Comparison of ENCODE assay signal across 1 cellular context in genomic region chr12:117155278-117156060, GRCh38.
A peak's percentile ranks its signal among the peaks of the same experiment; 100 is the strongest.
TF ChIP-seq lines count a peak whose summit lies in the region.

No MANE protein-coding gene starts in this region.

TF ChIP-seq in HepG2, 621 proteins besides CTCF, POLR2A, EP300 and RAD21 (continued from another document and continues in another):
- TF ChIP-seq, protein P1, sequence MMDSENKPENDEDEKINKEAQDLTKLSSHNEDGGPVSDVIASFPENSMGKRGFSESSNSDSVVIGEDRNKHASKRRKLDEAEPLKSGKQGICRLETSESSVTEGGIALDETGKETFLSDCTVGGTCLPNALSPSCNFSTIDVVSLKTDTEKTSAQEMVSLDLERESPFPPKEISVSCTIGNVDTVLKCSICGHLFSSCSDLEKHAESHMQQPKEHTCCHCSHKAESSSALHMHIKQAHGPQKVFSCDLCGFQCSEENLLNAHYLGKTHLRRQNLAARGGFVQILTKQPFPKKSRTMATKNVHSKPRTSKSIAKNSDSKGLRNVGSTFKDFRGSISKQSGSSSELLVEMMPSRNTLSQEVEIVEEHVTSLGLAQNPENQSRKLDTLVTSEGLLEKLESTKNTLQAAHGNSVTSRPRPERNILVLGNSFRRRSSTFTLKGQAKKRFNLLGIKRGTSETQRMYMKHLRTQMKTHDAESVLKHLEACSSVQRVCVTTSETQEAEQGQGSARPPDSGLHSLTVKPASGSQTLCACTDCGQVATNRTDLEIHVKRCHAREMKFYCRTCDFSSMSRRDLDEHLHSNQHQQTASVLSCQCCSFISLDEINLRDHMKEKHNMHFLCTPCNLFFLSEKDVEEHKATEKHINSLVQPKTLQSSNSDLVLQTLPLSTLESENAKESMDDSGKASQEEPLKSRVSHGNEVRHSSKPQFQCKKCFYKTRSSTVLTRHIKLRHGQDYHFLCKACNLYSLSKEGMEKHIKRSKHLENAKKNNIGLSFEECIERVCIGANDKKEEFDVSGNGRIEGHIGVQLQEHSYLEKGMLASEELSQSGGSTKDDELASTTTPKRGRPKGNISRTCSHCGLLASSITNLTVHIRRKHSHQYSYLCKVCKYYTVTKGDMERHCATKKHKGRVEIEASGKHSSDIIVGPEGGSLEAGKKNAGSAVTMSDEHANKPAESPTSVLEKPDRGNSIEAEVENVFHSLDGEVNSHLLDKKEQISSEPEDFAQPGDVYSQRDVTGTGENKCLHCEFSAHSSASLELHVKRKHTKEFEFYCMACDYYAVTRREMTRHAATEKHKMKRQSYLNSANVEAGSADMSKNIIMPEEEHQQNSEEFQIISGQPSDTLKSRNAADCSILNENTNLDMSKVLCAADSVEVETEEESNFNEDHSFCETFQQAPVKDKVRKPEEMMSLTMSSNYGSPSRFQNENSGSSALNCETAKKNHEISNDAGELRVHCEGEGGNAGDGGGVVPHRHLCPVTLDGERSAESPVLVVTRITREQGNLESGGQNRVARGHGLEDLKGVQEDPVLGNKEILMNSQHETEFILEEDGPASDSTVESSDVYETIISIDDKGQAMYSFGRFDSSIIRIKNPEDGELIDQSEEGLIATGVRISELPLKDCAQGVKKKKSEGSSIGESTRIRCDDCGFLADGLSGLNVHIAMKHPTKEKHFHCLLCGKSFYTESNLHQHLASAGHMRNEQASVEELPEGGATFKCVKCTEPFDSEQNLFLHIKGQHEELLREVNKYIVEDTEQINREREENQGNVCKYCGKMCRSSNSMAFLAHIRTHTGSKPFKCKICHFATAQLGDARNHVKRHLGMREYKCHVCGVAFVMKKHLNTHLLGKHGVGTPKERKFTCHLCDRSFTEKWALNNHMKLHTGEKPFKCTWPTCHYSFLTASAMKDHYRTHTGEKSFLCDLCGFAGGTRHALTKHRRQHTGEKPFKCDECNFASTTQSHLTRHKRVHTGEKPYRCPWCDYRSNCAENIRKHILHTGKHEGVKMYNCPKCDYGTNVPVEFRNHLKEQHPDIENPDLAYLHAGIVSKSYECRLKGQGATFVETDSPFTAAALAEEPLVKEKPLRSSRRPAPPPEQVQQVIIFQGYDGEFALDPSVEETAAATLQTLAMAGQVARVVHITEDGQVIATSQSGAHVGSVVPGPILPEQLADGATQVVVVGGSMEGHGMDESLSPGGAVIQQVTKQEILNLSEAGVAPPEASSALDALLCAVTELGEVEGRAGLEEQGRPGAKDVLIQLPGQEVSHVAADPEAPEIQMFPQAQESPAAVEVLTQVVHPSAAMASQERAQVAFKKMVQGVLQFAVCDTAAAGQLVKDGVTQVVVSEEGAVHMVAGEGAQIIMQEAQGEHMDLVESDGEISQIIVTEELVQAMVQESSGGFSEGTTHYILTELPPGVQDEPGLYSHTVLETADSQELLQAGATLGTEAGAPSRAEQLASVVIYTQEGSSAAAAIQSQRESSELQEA (CRISPR knock-in tag; IDR thresholded peaks at IDR 0.05; ENCODE audit: not compliant biosample characterization) = no peak
- TF ChIP-seq TBL1XR1 (IDR thresholded peaks at IDR 0.05; ENCODE audit: borderline replicate concordance, low read length, partially characterized antibody) (no peak), ZNF569 (CRISPR knock-in tag; IDR thresholded peaks at IDR 0.05; ENCODE audit: borderline replicate concordance) (no peak), ZNF367 (CRISPR knock-in tag; IDR thresholded peaks at IDR 0.05; ENCODE audit: borderline replicate concordance) (no peak), ZNF331 (CRISPR knock-in tag; IDR thresholded peaks at IDR 0.05) (peak; percentile 52; the same call in 1 of the 2 replicates), AFF4 (CRISPR knock-in tag; IDR thresholded peaks at IDR 0.05) (no peak), SNRNP70 (IDR thresholded peaks at IDR 0.05; ENCODE audit: low read depth, low read length) (no peak), ZKSCAN1 (IDR thresholded peaks at IDR 0.05; ENCODE audit: low read length) (no peak), ZNF788 (CRISPR knock-in tag; IDR thresholded peaks at IDR 0.05; ENCODE audit: borderline replicate concordance) (peak; percentile 80; the same call in 1 of the 2 replicates), RCOR2 (CRISPR knock-in tag; IDR thresholded peaks at IDR 0.05) (no peak), NFYC (CRISPR knock-in tag; IDR thresholded peaks at IDR 0.05) (peak; percentile 93), KIAA2018 (CRISPR knock-in tag; IDR thresholded peaks at IDR 0.05; ENCODE audit: borderline replicate concordance) (no peak), FOXP1 (IDR thresholded peaks at IDR 0.05) (no peak), FOXP1 (CRISPR knock-in tag; IDR thresholded peaks at IDR 0.05) (no peak), CC2D1A (CRISPR knock-in tag; IDR thresholded peaks at IDR 0.05) (no peak), GABPB1 (CRISPR knock-in tag; IDR thresholded peaks at IDR 0.05) (peak; percentile 85), IKZF5 (CRISPR knock-in tag; IDR thresholded peaks at IDR 0.05) (0 out of 2 replicates have a peak, but pooled peaks have one; percentile 55), ZNF12 (CRISPR knock-in tag; IDR thresholded peaks at IDR 0.05) (no peak), ZFP91 (CRISPR knock-in tag; IDR thresholded peaks at IDR 0.05; ENCODE audit: borderline replicate concordance) (peak; percentile 63; the same call in 1 of the 2 replicates), RFXAP (CRISPR knock-in tag; IDR thresholded peaks at IDR 0.05; ENCODE audit: borderline replicate concordance) (no peak), GATAD2A (CRISPR knock-in tag; IDR thresholded peaks at IDR 0.05) (peak; percentile 32; the same call in 1 of the 2 replicates), TGIF2 (CRISPR knock-in tag; IDR thresholded peaks at IDR 0.05) (0 out of 2 replicates have a peak, but pooled peaks have one; percentile 17), ZNF83 (CRISPR knock-in tag; IDR thresholded peaks at IDR 0.05; ENCODE audit: borderline replicate concordance) (0 out of 2 replicates have a peak, but pooled peaks have one; percentile 29), KAT2B (IDR thresholded peaks at IDR 0.05; ENCODE audit: borderline replicate concordance, low read depth, low read length) (no peak), THAP11 (CRISPR knock-in tag; IDR thresholded peaks at IDR 0.05) (peak; percentile 64; the same call in 1 of the 2 replicates), NFIB (CRISPR knock-in tag; IDR thresholded peaks at IDR 0.05; ENCODE audit: borderline replicate concordance) (no peak), ELF1 (CRISPR knock-in tag; IDR thresholded peaks at IDR 0.05) (peak; percentile 59)
- TF ChIP-seq, protein P2, sequence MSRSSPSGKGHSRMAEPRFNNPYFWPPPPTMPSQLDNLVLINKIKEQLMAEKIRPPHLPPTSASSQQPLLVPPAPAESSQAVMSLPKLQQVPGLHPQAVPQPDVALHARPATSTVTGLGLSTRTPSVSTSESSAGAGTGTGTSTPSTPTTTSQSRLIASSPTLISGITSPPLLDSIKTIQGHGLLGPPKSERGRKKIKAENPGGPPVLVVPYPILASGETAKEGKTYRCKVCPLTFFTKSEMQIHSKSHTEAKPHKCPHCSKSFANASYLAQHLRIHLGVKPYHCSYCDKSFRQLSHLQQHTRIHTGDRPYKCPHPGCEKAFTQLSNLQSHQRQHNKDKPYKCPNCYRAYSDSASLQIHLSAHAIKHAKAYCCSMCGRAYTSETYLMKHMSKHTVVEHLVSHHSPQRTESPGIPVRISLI (CRISPR knock-in tag; IDR thresholded peaks at IDR 0.05; ENCODE audit: borderline replicate concordance) = no peak
